ENCODE assay signal across 16 cellular contexts in the genomic region with DNA sequence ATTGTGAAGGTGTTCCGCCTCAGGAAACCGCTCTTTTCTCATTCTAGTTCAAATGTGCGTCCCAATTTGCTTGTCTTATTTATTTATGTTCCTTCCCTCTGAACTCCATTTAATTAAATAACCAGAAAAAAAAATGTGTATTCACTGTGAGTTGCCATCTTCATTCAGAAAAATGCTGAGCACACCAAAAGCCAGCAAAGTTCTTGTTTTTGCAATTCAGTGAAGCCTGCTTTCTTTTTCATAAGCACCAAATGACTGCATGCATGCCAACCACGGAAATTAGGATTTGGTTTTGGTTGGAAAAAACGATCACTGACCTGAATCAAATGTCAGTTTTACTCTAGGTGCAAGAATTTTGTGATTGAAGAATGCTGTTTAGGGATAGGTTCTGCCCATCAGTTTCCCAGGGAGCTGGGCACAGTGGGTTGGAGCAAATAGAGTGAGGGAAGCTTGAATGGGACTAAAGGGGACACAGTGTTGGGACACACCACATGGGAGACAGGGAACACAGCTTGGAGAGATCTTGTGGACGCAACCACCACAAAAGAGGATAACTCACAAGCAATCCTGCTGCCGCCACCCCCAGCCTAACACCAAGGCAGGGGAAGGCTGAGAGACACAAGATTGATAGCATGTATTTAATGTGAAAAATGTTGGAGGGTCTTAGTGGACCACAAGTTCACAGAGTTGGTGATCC.
DNase-seq lines count a peak whose midpoint lies in the region; ATAC-seq and TF ChIP-seq lines count a peak whose summit lies in the region.
"Had no signal": no experiment of that assay in that cellular context is flagged by ENCODE, and none has a peak within 500 bp of the region (broad histone marks: within the 10 kb centered on the region; RNA-seq: fewer than 3 reads in every experiment).

No MANE protein-coding gene starts in this region.

- H3K27ac Mint-ChIP-seq in neural progenitor cell, result no peak overlapping the region
- no peak overlapping the region for H3K27ac Mint-ChIP-seq in stimulated activated naive B cell treated with anti-CD40 and anti-IgM and Interleukin-4, amounts not matched to agents 10 μg/mL and 1 μg/mL and 100 μg/mL, for 72 hours
- H3K27ac Mint-ChIP-seq: CD14-positive monocyte had no signal

- POLR2A ChIA-PET in GM10248 (lab: Yijun Ruan, JAX), result no interaction called here

- 87% methylated on average over 7 of the region's 7 CpGs for WGBS in lower leg skin, 2 donors

- H3K4me3 Mint-ChIP-seq in neural progenitor cell, result no peak overlapping the region
- no peak overlapping the region for H3K4me3 Mint-ChIP-seq in stimulated activated naive B cell treated with anti-CD40 and anti-IgM and Interleukin-4, amounts not matched to agents 10 μg/mL and 1 μg/mL and 100 μg/mL, for 72 hours
- H3K4me3 Mint-ChIP-seq: CD14-positive monocyte had no signal

- peak; percentile 6 for DNase-seq in activated CD4-positive, alpha-beta T cell treated with anti-CD3 and anti-CD28 coated beads for 48 hours
- no peak for DNase-seq in activated CD4-positive, alpha-beta T cell treated with anti-CD3 and anti-CD28 coated beads for 4 hours
- DNase-seq in GM10248 (ENCODE audit: extremely low spot score) (peak; percentile 1), colonic mucosa (peak; percentile 7), neural progenitor cell (ENCODE audit: low spot score) (no peak), lower leg skin (ENCODE audit: low spot score in 2 of 2) (no peak), amniotic stem cell (lab: John Stamatoyannopoulos, UW) (no peak)
- DNase-seq in stimulated activated naive B cell treated with anti-CD40 and anti-IgM and Interleukin-4, amounts not matched to agents 10 μg/mL and 1 μg/mL and 100 μg/mL, for 72 hours, result no peak
- DNase-seq: COR-L47, NCI-H1092 treated with DMSO at 0.1 percent for 48 hours, NCI-H2107, NCI-H226 had no signal

- H3K4me3 ChIP-seq in colonic mucosa, result no peak overlapping the region
- no peak overlapping the region for H3K4me3 ChIP-seq in neural progenitor cell
- H3K4me3 ChIP-seq in lower leg skin (ENCODE audit: low read depth, poor library complexity, severe bottlenecking), result no peak overlapping the region

- H3K36me3 ChIP-seq in colonic mucosa (no peaks in the 10 kb centered on the region), neural progenitor cell (no peaks in the 10 kb centered on the region)

- CTCF ChIA-PET in GM10248 (lab: Yijun Ruan, JAX), result no interaction called here

- H3K27me3 ChIP-seq in colonic mucosa (no peaks in the 10 kb centered on the region), neural progenitor cell (no peaks in the 10 kb centered on the region)

- peaks cover 2% of the 10 kb centered on the region for H3K9me3 Mint-ChIP-seq in neural progenitor cell
- H3K9me3 Mint-ChIP-seq in stimulated activated naive B cell treated with anti-CD40 and anti-IgM and Interleukin-4, amounts not matched to agents 10 μg/mL and 1 μg/mL and 100 μg/mL, for 72 hours, result no peaks in the 10 kb centered on the region

- no peaks in the 10 kb centered on the region for H4K20me1 ChIP-seq in neural progenitor cell (ENCODE audit: low read depth)

- no peak for ATAC-seq in stimulated activated naive B cell treated with anti-CD40 and anti-IgM and Interleukin-4, amounts not matched to agents 10 μg/mL and 1 μg/mL and 100 μg/mL, for 72 hours (replicated peaks)
- ATAC-seq: Right ventricle myocardium inferior had no signal

- H3K4me1 ChIP-seq in colonic mucosa, result no peaks in the 10 kb centered on the region
- peaks cover 5% of the 10 kb centered on the region for H3K4me1 ChIP-seq in neural progenitor cell

- peaks cover 9% of the 10 kb centered on the region for H3K4me1 Mint-ChIP-seq in neural progenitor cell
- peaks cover 1 to 6% of the 10 kb centered on the region in 2 donors for H3K4me1 Mint-ChIP-seq in stimulated activated naive B cell treated with anti-CD40 and anti-IgM and Interleukin-4, amounts not matched to agents 10 μg/mL and 1 μg/mL and 100 μg/mL, for 72 hours
- H3K4me1 Mint-ChIP-seq: CD14-positive monocyte had no signal

- TF ChIP-seq POLR2A in lower leg skin (IDR thresholded peaks at IDR 0.05), result no peak

- H3K9ac ChIP-seq in colonic mucosa (ENCODE audit: low read depth in 2 of 2, low read length in 2 of 2), result no peak overlapping the region
- H3K9ac ChIP-seq in neural progenitor cell, result no peak overlapping the region
- H3K9ac ChIP-seq: KMS-11 had no signal

- H3K4me2 ChIP-seq in neural progenitor cell, result no peak overlapping the region
- H3K4me2 ChIP-seq: KMS-11 had no signal

- H3K79me2 ChIP-seq in neural progenitor cell (ENCODE audit: low read depth), result no peaks in the 10 kb centered on the region

- H2AFZ ChIP-seq in neural progenitor cell (replicated peaks), result peak overlapping the region; percentile 70

- H3F3A ChIP-seq in neural progenitor cell (ENCODE audit: low read depth), result no peaks in the 10 kb centered on the region

- H3K9me3 ChIP-seq in colonic mucosa, result no peaks in the 10 kb centered on the region
- no peaks in the 10 kb centered on the region for H3K9me3 ChIP-seq in neural progenitor cell (ENCODE audit: low read depth)

- no peaks in the 10 kb centered on the region for H3K36me3 Mint-ChIP-seq in neural progenitor cell
- H3K36me3 Mint-ChIP-seq in stimulated activated naive B cell treated with anti-CD40 and anti-IgM and Interleukin-4, amounts not matched to agents 10 μg/mL and 1 μg/mL and 100 μg/mL, for 72 hours, result no peaks in the 10 kb centered on the region
- H3K36me3 Mint-ChIP-seq: CD14-positive monocyte had no signal

- H3K27me3 Mint-ChIP-seq in neural progenitor cell (ENCODE audit: insufficient read depth, low read depth), result peaks cover 11% of the 10 kb centered on the region
- peaks cover 7 to 16% of the 10 kb centered on the region in 2 donors for H3K27me3 Mint-ChIP-seq in stimulated activated naive B cell treated with anti-CD40 and anti-IgM and Interleukin-4, amounts not matched to agents 10 μg/mL and 1 μg/mL and 100 μg/mL, for 72 hours

- intact Hi-C loops in colonic mucosa (cut with DNase I), result no loop called here
- intact Hi-C loops in lower leg skin (cut with DNase I; ENCODE audit: low total_unique reads), result no loop called here

- TF ChIP-seq CTCF in GM10248 (IDR thresholded peaks at IDR 0.05; ENCODE audit: control extremely low read depth, extremely low read depth, low read depth, missing control alignments), result no peak
- TF ChIP-seq CTCF in colonic mucosa (IDR thresholded peaks at IDR 0.05), result no peak
- no peak for TF ChIP-seq CTCF in neural progenitor cell (IDR thresholded peaks at IDR 0.05)
- TF ChIP-seq CTCF in lower leg skin (IDR thresholded peaks at IDR 0.05), result no peak

- H3K27ac ChIP-seq in colonic mucosa (no peak overlapping the region), neural progenitor cell (no peak overlapping the region)
- H3K27ac ChIP-seq: 22Rv1, KMS-11 had no signal

Comparison
In these comparisons a context has a peak if more than half of its experiments do, and no peak if none do; other contexts are left out.
1. DNase-seq: peak in activated CD4-positive, alpha-beta T cell treated with anti-CD3 and anti-CD28 coated beads for 48 hours (single experiment), GM10248 (single experiment) and colonic mucosa (single experiment); none in activated CD4-positive, alpha-beta T cell treated with anti-CD3 and anti-CD28 coated beads for 4 hours (0 of 2), neural progenitor cell (single experiment), lower leg skin (0 of 2), stimulated activated naive B cell treated with anti-CD40 and anti-IgM and Interleukin-4, amounts not matched to agents 10 μg/mL and 1 μg/mL and 100 μg/mL, for 72 hours (single experiment) and amniotic stem cell (single experiment).